ENCODE assay signal across 1 cellular context in the genomic region with DNA sequence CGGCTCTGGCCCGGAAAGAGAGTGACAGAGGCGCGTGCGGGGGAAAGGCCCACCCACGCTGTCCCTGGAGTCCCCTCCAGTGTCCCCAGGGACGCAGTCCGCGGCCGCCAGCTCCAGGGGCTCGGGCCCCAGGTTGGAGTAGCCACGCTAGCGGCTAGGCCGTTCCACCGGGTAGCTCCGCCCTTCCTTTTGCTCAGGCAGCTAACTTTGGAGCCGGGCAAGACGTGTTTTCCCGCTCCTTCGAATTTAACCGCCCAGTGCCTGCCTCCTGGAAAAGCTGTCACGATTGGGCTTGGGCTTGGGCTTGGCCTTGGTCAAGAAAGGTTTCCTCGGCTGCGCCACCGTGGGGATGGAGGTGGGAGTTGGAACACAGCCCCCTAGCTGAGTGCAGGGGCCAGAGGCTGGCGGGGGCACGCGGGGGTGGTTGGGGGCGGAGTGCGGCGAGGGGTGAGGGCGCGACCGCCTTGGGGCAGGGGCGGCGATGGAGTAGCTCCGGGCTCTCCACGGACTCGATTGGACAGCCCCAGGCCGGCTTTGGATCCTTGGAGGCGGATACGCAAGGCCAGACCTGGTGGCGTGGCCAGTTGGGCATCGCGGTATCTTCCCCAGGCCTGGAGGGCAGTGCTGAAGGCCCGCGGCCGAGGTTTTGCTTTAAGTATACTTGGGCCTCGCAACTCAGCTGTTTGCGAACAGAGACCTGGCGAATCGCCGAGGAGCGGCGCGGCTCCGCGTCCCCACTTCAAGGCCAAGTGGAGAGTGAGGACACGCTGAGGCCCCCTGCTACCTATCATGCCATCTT.
TF ChIP-seq lines count a peak whose summit lies in the region.

No MANE protein-coding gene starts in this region.

TF ChIP-seq in H1, 55 proteins besides CTCF, POLR2A, EP300 and RAD21 (continued from another document):
- TF ChIP-seq SUZ12 (IDR thresholded peaks at IDR 0.05; ENCODE audit: low read length) (peak; percentile 60), BRCA1 (IDR thresholded peaks at IDR 0.05; ENCODE audit: low read depth, low read length) (no peak), E2F6 (IDR thresholded peaks at IDR 0.05) (peak; percentile 89), TAF1 (IDR thresholded peaks at IDR 0.05; ENCODE audit: low read depth, low read length) (peak; percentile 12; the same call in 1 of the 2 replicates), SAP30 (IDR thresholded peaks at IDR 0.05; ENCODE audit: insufficient read depth, insufficient replicate concordance, low read length) (no peak), RBBP5 (IDR thresholded peaks at IDR 0.05; ENCODE audit: borderline replicate concordance, low read depth, low read length) (peak; percentile 44; the same call in 1 of the 2 replicates), KDM4A (IDR thresholded peaks at IDR 0.05; ENCODE audit: low read depth, low read length, severe bottlenecking) (peak; percentile 29), CEBPB (IDR thresholded peaks at IDR 0.05; ENCODE audit: low read depth, low read length) (no peak), RXRA (IDR thresholded peaks at IDR 0.05; ENCODE audit: insufficient read depth, low read depth, low read length) (no peak)
